ENCODE assay signal across 8 cellular contexts in the genomic region with DNA sequence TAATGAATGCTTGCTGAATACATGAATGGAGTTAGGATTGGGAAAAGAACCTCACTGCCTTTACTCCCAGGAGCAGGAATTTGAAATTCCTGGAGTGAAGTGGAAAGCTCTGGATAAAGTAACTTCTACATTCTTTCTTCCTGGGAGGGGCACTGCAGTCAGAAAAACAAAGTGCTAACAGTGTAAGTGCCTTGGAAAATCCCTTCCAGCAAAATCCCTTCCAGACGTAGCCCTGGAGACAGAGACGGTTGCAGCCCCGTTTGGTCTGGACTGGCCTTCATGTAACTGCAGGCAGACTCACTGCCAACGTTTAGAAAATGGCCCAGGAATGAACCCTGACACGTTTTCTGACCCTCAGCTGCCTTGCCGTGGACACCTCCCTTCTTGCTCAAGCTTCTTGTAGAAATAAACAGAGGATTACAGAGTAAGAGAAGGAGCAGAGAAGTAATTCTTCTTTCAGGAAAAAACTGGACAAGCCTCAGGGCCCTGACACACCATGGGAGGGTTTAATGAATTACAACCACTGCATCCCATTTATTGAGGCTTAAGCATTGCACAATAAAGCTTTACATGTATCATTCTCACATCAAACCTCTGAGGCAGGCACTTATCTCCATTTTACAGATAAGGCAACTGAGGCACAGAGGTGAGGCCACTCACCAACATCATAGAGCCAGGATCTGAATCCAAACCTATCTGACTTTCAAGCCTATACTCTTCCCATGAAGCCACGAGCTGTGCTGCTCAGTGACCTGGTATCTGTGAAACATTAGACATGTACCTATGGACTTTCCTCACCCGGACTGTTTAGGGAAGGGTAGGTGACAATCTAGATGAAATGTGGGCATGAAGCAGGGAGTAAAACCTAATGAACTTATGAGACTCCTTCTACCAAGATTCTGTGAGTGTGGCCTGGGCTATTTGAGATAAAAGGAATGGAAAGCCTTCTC. TPM values are rescaled to one million over a fixed set of nuclear protein-coding genes. Genes with fewer than 3 reads are reported as not detected.
DNase-seq lines count a peak whose midpoint lies in the region; ATAC-seq, FAIRE-seq and TF ChIP-seq lines count a peak whose summit lies in the region.

No MANE protein-coding gene starts in this region.

- 39% methylated on average over 8 of the region's 8 CpGs for whole genome bisulfite sequencing in liver

- peak overlapping the region; percentile 37 to 69 for H3K27ac ChIP-seq in liver (ENCODE audit: low read depth in 1 of 2, low read length in 2 of 2)
- H3K27ac ChIP-seq in temporal lobe (ENCODE audit: low read depth, low read length) = peak overlapping the region; percentile 94

- intact Hi-C loops in MCF 10A (cut with micrococcal nuclease) = loop anchor here (10.0 kb wide), 1 partner anchor 446 kb away; no protein-coding TSS in a partner anchor

- no peak for ATAC-seq in GM18519 (IDR thresholded peaks at IDR 0.05; ENCODE audit: low FRiP score, unreplicated experiment)

- no peak for TF ChIP-seq POLR2A in GM12892 (IDR thresholded peaks at IDR 0.05; ENCODE audit: low read depth, low read length)

- POLR2A ChIA-PET in MCF 10A (lab: Yijun Ruan, JAX) = interaction anchor here (0.5 to 5.8 kb wide), 21 partner anchors 8 to 247 kb away, joined by 3 to 124 read pairs (median 4); a partner anchor contains a TSS

- DNase-seq in T-helper 2 cell treated with Interferon-gamma antibody and Interleukin-4, amounts not matched to agents 5 μg/mL and 100 μg/mL, for 36 hours (ENCODE audit: low spot score) = no peak
- DNase-seq in T-helper 2 cell = no peak
- DNase-seq in MCF 10A (ENCODE audit: unreplicated experiment) = peak; percentile 92
- no peak for DNase-seq in GM12892 (ENCODE audit: insufficient read length)
- DNase-seq in NCI-H345 treated with DMSO at 0.1 percent for 48 hours (lab: John Stamatoyannopoulos, UW; ENCODE audit: unreplicated experiment) = no peak

- H3K27me3 Mint-ChIP-seq in T-helper 2 cell treated with Interferon-gamma antibody and Interleukin-4, amounts not matched to agents 5 μg/mL and 100 μg/mL, for 36 hours (ENCODE audit: low read depth) = no peaks in the 10 kb centered on the region
- no peaks in the 10 kb centered on the region for H3K27me3 Mint-ChIP-seq in MCF 10A (ENCODE audit: insufficient read depth, unreplicated experiment)

- no peaks in the 10 kb centered on the region for H3K36me3 ChIP-seq in liver (ENCODE audit: control insufficient read depth in 4 of 4, insufficient read depth in 3 of 4, low read depth in 1 of 4, low read length in 3 of 4)

- no peaks in the 10 kb centered on the region for H3K9me3 Mint-ChIP-seq in T-helper 2 cell treated with Interferon-gamma antibody and Interleukin-4, amounts not matched to agents 5 μg/mL and 100 μg/mL, for 36 hours
- no peaks in the 10 kb centered on the region for H3K9me3 Mint-ChIP-seq in MCF 10A (ENCODE audit: unreplicated experiment)

- peak overlapping the region; percentile 72 for H3K4me3 Mint-ChIP-seq in T-helper 2 cell treated with Interferon-gamma antibody and Interleukin-4, amounts not matched to agents 5 μg/mL and 100 μg/mL, for 36 hours
- no peak overlapping the region for H3K4me3 Mint-ChIP-seq in MCF 10A (ENCODE audit: unreplicated experiment)

- H3K36me3 Mint-ChIP-seq in T-helper 2 cell treated with Interferon-gamma antibody and Interleukin-4, amounts not matched to agents 5 μg/mL and 100 μg/mL, for 36 hours (ENCODE audit: low read depth) = peaks cover 24% of the 10 kb centered on the region
- H3K36me3 Mint-ChIP-seq in MCF 10A (ENCODE audit: insufficient read depth, unreplicated experiment) = peaks cover 14% of the 10 kb centered on the region

- H3K27me3 ChIP-seq in liver (ENCODE audit: control insufficient read depth in 4 of 4, insufficient read depth in 4 of 4, low read length in 3 of 4) = no peaks in the 10 kb centered on the region

- no peak for FAIRE-seq in GM12892 (lab: Jason Lieb, UNC)

- no peak overlapping the region for H3K27ac Mint-ChIP-seq in T-helper 2 cell treated with Interferon-gamma antibody and Interleukin-4, amounts not matched to agents 5 μg/mL and 100 μg/mL, for 36 hours
- H3K27ac Mint-ChIP-seq in MCF 10A (ENCODE audit: low read depth, unreplicated experiment) = peak overlapping the region; percentile 95

- TF ChIP-seq CTCF in MCF 10A (IDR thresholded peaks at IDR 0.05; ENCODE audit: unreplicated experiment) (no peak), liver (IDR thresholded peaks at IDR 0.05; ENCODE audit: low read depth, low read length, missing input control) (no peak)

- peaks cover 0 to 28% (median 13%) of the 10 kb centered on the region in 4 donors for H3K4me1 ChIP-seq in liver (ENCODE audit: control insufficient read depth in 4 of 4, insufficient read depth in 4 of 4, low read length in 3 of 4)

- H3K9me3 ChIP-seq in liver (ENCODE audit: control insufficient read depth in 4 of 4, low read length in 3 of 4) = no peaks in the 10 kb centered on the region

- H3K4me3 ChIP-seq in liver (ENCODE audit: low read depth in 1 of 3, low read length in 3 of 3) = no peak overlapping the region

- peaks cover 80% of the 10 kb centered on the region for H3K4me1 Mint-ChIP-seq in T-helper 2 cell treated with Interferon-gamma antibody and Interleukin-4, amounts not matched to agents 5 μg/mL and 100 μg/mL, for 36 hours (ENCODE audit: low read depth)
- peaks cover 73% of the 10 kb centered on the region for H3K4me1 Mint-ChIP-seq in MCF 10A (ENCODE audit: insufficient read depth, unreplicated experiment)

- H3K9ac ChIP-seq in liver (ENCODE audit: low read depth in 1 of 2, low read length in 2 of 2) = peak overlapping the region in 1 of 2 donors; percentile 29

- TF ChIP-seq RAD21 in liver (IDR thresholded peaks at IDR 0.05) = no peak

- BruUV-seq in MCF 10A (replicated peaks; lab: Mats Ljungman, UMichigan) = no TSS peak

- CTCF ChIA-PET in MCF 10A (lab: Yijun Ruan, JAX) = interaction anchor here (0.6 to 10.5 kb wide), 12 partner anchors 8 to 482 kb away, joined by 3 to 79 read pairs (median 8); a partner anchor contains a TSS

TF ChIP-seq in liver, 16 proteins besides CTCF, POLR2A, EP300 and RAD21:
- TF ChIP-seq NR2F2 (IDR thresholded peaks at IDR 0.05) (peak; percentile 55), FOXA2 (IDR thresholded peaks at IDR 0.05) (no peak), HNF4G (IDR thresholded peaks at IDR 0.05) (no peak), TAF1 (conservative IDR thresholded peaks at IDR 0.05) (no peak), SP1 (IDR thresholded peaks at IDR 0.05) (peak; percentile 20), JUND (IDR thresholded peaks at IDR 0.05) (no peak), RXRA (IDR thresholded peaks at IDR 0.05) (peak; percentile 39 to 50)
- TF ChIP-seq, protein P1, sequence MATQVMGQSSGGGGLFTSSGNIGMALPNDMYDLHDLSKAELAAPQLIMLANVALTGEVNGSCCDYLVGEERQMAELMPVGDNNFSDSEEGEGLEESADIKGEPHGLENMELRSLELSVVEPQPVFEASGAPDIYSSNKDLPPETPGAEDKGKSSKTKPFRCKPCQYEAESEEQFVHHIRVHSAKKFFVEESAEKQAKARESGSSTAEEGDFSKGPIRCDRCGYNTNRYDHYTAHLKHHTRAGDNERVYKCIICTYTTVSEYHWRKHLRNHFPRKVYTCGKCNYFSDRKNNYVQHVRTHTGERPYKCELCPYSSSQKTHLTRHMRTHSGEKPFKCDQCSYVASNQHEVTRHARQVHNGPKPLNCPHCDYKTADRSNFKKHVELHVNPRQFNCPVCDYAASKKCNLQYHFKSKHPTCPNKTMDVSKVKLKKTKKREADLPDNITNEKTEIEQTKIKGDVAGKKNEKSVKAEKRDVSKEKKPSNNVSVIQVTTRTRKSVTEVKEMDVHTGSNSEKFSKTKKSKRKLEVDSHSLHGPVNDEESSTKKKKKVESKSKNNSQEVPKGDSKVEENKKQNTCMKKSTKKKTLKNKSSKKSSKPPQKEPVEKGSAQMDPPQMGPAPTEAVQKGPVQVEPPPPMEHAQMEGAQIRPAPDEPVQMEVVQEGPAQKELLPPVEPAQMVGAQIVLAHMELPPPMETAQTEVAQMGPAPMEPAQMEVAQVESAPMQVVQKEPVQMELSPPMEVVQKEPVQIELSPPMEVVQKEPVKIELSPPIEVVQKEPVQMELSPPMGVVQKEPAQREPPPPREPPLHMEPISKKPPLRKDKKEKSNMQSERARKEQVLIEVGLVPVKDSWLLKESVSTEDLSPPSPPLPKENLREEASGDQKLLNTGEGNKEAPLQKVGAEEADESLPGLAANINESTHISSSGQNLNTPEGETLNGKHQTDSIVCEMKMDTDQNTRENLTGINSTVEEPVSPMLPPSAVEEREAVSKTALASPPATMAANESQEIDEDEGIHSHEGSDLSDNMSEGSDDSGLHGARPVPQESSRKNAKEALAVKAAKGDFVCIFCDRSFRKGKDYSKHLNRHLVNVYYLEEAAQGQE (IDR thresholded peaks at IDR 0.05) = peak; percentile 72
- TF ChIP-seq, protein P2, sequence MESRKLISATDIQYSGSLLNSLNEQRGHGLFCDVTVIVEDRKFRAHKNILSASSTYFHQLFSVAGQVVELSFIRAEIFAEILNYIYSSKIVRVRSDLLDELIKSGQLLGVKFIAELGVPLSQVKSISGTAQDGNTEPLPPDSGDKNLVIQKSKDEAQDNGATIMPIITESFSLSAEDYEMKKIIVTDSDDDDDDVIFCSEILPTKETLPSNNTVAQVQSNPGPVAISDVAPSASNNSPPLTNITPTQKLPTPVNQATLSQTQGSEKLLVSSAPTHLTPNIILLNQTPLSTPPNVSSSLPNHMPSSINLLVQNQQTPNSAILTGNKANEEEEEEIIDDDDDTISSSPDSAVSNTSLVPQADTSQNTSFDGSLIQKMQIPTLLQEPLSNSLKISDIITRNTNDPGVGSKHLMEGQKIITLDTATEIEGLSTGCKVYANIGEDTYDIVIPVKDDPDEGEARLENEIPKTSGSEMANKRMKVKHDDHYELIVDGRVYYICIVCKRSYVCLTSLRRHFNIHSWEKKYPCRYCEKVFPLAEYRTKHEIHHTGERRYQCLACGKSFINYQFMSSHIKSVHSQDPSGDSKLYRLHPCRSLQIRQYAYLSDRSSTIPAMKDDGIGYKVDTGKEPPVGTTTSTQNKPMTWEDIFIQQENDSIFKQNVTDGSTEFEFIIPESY (IDR thresholded peaks at IDR 0.05) = no peak
TF ChIP-seq in liver: peak in this region for 4.

RNA-seq across cellular contexts. Expression of a gene that starts 7.8 kb away (rescaled TPM):
- 29.4 and 29.8 TPM in 2 replicates for total RNA-seq in MCF 10A (2022)
- total RNA-seq in liver = 1 to 10 TPM; 7.7 to 7.9 TPM
- 1 to 10 TPM; 3.5 to 4.2 TPM for polyA plus RNA-seq in liver
- total RNA-seq in temporal lobe = 2.0 TPM
- 2.7 TPM for polyA plus RNA-seq in GM12892 (2012; ENCODE audit: missing spikeins)

RNA-seq across cellular contexts. Expression of a gene that starts 23.2 kb away (rescaled TPM):
- total RNA-seq in MCF 10A (2022) (0.89 and 1.1 TPM in 2 replicates), liver (under 1 TPM; 0.08 to 0.09 TPM), temporal lobe (0.25 TPM)
- under 1 TPM in 1 of 2 donors, not detected in 1; 0.01 TPM for polyA plus RNA-seq in liver
- 0.19 TPM for polyA plus RNA-seq in GM12892 (2012; ENCODE audit: missing spikeins)
